Comparison of ENCODE assay signal across 9 cellular contexts in the genomic region with DNA sequence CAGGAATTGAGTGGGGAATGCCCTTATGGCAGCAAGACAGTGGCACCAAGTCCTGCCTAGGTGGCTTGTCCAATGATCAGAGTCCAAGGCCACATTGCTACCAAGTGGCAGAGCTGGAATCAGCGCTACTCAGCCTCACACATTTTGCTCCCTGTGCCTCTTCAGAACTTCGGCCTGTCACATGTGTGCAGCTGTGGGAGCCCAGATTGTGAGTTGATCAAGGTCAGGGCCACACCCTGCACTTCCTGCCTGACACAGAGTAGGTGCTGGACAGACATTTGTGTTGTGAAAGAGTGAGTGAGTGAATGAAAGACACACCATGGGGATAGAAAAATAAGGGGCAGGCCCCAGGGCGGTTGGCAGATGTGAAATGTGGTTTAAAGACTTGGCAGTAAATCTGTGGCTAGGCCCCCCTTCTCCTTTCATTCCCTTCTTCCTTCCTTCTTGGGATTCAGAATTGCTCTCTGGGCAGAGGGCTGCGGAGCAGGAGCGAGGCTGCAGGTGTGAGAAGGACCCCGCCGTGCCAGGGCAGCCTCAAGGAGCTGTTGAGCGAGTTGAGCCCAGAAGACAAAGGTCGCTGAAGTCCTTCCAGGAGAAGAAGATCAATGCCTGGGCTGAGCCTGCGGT. TPM values are rescaled to one million over a fixed set of nuclear protein-coding genes. Genes with fewer than 3 reads are reported as not detected.
DNase-seq lines count a peak whose midpoint lies in the region; ATAC-seq and TF ChIP-seq lines count a peak whose summit lies in the region.
"Had no signal": no experiment of that assay in that cellular context is flagged by ENCODE, and none has a peak within 500 bp of the region (broad histone marks: within the 10 kb centered on the region; RNA-seq: fewer than 3 reads in every experiment).

No MANE protein-coding gene starts in this region.

- dilution Hi-C loops in IMR-90 (cut with HindIII; ENCODE audit: low sequenced_read_pairs, unreplicated experiment): no loop called here

- no peaks in the 10 kb centered on the region for H3K9me3 ChIP-seq in BLaER1
- H3K9me3 ChIP-seq in IMR-90 (ENCODE audit: control insufficient read depth, insufficient read depth, low read length): no peaks in the 10 kb centered on the region
- no peaks in the 10 kb centered on the region for H3K9me3 ChIP-seq in suprapubic skin
- H3K9me3 ChIP-seq: SJCRH30 had no signal

- in situ Hi-C loops in IMR-90 (cut with MboI; ENCODE audit: low sequenced_read_pairs): loop anchor here (10.0 to 25.0 kb wide), 2 partner anchors 428 to 831 kb away; no protein-coding TSS in a partner anchor

- H2AFZ ChIP-seq in IMR-90 (replicated peaks; ENCODE audit: low read length, poor library complexity): peak overlapping the region; percentile 13

- no peak for TF ChIP-seq CTCF in IMR-90 (conservative IDR thresholded peaks at IDR 0.05; ENCODE audit: low read depth, low read length)
- no peak for TF ChIP-seq CTCF in suprapubic skin (IDR thresholded peaks at IDR 0.05)

- no peak overlapping the region for H3K4ac ChIP-seq in IMR-90 (ENCODE audit: low read depth, low read length)

- H2BK120ac ChIP-seq in IMR-90 (ENCODE audit: low read depth, low read length): no peak overlapping the region

- no peak overlapping the region for H4K5ac ChIP-seq in IMR-90 (ENCODE audit: low read depth, low read length)

- no peak for TF ChIP-seq RAD21 in IMR-90 (IDR thresholded peaks at IDR 0.05; ENCODE audit: low read length)

- H3K79me1 ChIP-seq in IMR-90 (ENCODE audit: low read depth in 1 of 2, low read length in 2 of 2): peaks cover 6 to 38% of the 10 kb centered on the region in 2 experiments; a peak in 3 of 4 replicates

- CTCF ChIA-PET in IMR-90 (lab: Yijun Ruan, JAX): no interaction called here

- H2BK20ac ChIP-seq in IMR-90 (ENCODE audit: low read depth, low read length): no peak overlapping the region

- ATAC-seq in IMR-90 (ENCODE audit: low read depth): no peak
- ATAC-seq in left colon: peak; percentile 89
- ATAC-seq in HG03159 (IDR thresholded peaks at IDR 0.05; ENCODE audit: unreplicated experiment): no peak

- H4K91ac ChIP-seq in IMR-90 (ENCODE audit: insufficient read depth, low read depth, low read length): no peak overlapping the region

- H2AK9ac ChIP-seq in IMR-90 (replicated peaks; ENCODE audit: low read depth, low read length, poor library complexity): no peak overlapping the region

- POLR2A ChIA-PET in IMR-90 (lab: Charles Lee; ENCODE audit: unreplicated experiment): no interaction called here

- no peak overlapping the region for H2BK15ac ChIP-seq in IMR-90 (ENCODE audit: low read depth, low read length)

- peaks cover 8% of the 10 kb centered on the region; the same call in 1 of the 2 replicates for H3K9me1 ChIP-seq in IMR-90 (ENCODE audit: insufficient read depth, low read length)

- no peak overlapping the region for H4K8ac ChIP-seq in IMR-90 (ENCODE audit: low read depth in 2 of 2, low read length in 2 of 2)

- H3K4me2 ChIP-seq in BLaER1: peak overlapping the region; percentile 68
- no peak overlapping the region for H3K4me2 ChIP-seq in IMR-90 (ENCODE audit: low read depth, low read length)

- no peak overlapping the region for H2BK5ac ChIP-seq in IMR-90 (ENCODE audit: low read depth, low read length, poor library complexity, severe bottlenecking)

- peak overlapping the region; percentile 50 for H3K27ac ChIP-seq in BLaER1
- no peak overlapping the region for H3K27ac ChIP-seq in IMR-90 (ENCODE audit: insufficient read depth, low read length)
- H3K27ac ChIP-seq in suprapubic skin: no peak overlapping the region
- H3K27ac ChIP-seq: SJCRH30 had no signal

- intact Hi-C loops in IMR-90 (cut with micrococcal nuclease): no loop called here
- intact Hi-C loops in left colon (cut with DNase I, micrococcal nuclease): no loop called here

- H3K9ac ChIP-seq in BLaER1 (peak overlapping the region; percentile 51; the same call in 1 of the 2 replicates), IMR-90 (ENCODE audit: low read depth, low read length) (no peak overlapping the region)

- no peak overlapping the region for H3K18ac ChIP-seq in IMR-90 (ENCODE audit: low read depth, low read length)

- H4K20me1 ChIP-seq in BLaER1 (0 out of 2 replicates have a peak, but pooled peaks cover 4% of the 10 kb centered on the region), IMR-90 (ENCODE audit: insufficient read depth, low read length) (peaks cover 9% of the 10 kb centered on the region; the same call in 1 of the 2 replicates)

- no peaks in the 10 kb centered on the region for H3K27me3 ChIP-seq in BLaER1
- H3K27me3 ChIP-seq in IMR-90 (ENCODE audit: control insufficient read depth, insufficient read depth, low read length): no peaks in the 10 kb centered on the region
- no peaks in the 10 kb centered on the region for H3K27me3 ChIP-seq in suprapubic skin
- H3K27me3 ChIP-seq: SJCRH30 had no signal

- TF ChIP-seq POLR2A in IMR-90 (IDR thresholded peaks at IDR 0.05; ENCODE audit: low read depth, low read length): no peak
- TF ChIP-seq POLR2A in suprapubic skin (IDR thresholded peaks at IDR 0.05): no peak

- no peak overlapping the region for H3K23ac ChIP-seq in IMR-90 (ENCODE audit: low read depth, low read length)

- BruUV-seq in IMR-90 (replicated peaks; lab: Mats Ljungman, UMichigan): no TSS peak

- DNase-seq in IMR-90 (peak; percentile 32), left colon (peak; percentile 76 to 87), NCI-H524 treated with DMSO at 0.1 percent for 48 hours (lab: John Stamatoyannopoulos, UW) (no peak), NCI-H1930 (lab: John Stamatoyannopoulos, UW) (no peak), suprapubic skin (ENCODE audit: low spot score in 2 of 2) (no peak)
- DNase-seq in activated T-helper 9 cell treated with anti-CD3 and anti-CD28 coated beads, Interleukin-2, amount 50 U/mL, for 16 hours (ENCODE audit: low read depth): peak; percentile 10
- DNase-seq: SJCRH30 had no signal

- no peaks in the 10 kb centered on the region for H3K36me3 ChIP-seq in BLaER1
- no peaks in the 10 kb centered on the region for H3K36me3 ChIP-seq in IMR-90 (ENCODE audit: control insufficient read depth, insufficient read depth, low read length)
- no peaks in the 10 kb centered on the region for H3K36me3 ChIP-seq in suprapubic skin
- H3K36me3 ChIP-seq: SJCRH30 had no signal

- H3K4me3 ChIP-seq in BLaER1 (no peak overlapping the region), IMR-90 (ENCODE audit: insufficient read depth, low read depth, low read length) (no peak overlapping the region), suprapubic skin (no peak overlapping the region)
- H3K4me3 ChIP-seq: SJCRH30 had no signal

- H2AK5ac ChIP-seq in IMR-90 (ENCODE audit: low read depth, low read length): no peak overlapping the region

- no peak overlapping the region for H3K56ac ChIP-seq in IMR-90 (ENCODE audit: extremely low read depth, insufficient read depth, low read length)

- no peak overlapping the region; the same call in 1 of the 2 replicates for H3K14ac ChIP-seq in IMR-90 (replicated peaks; ENCODE audit: low read depth, low read length)

- WGBS in IMR-90 (ENCODE audit: extremely low coverage in 2 of 2, insufficient read length in 1 of 2), 2 experiments: 79% methylated on average over 6 of the region's 10 CpGs; no CpG with 5 or more reads in 1 of the 2 experiments
- 66% methylated on average over 10 of the region's 10 CpGs for WGBS in suprapubic skin

- H3K4me1 ChIP-seq in BLaER1 (peaks cover 34% of the 10 kb centered on the region), IMR-90 (ENCODE audit: control insufficient read depth, insufficient read depth, low read length) (peaks cover 10% of the 10 kb centered on the region), suprapubic skin (peaks cover 12% of the 10 kb centered on the region)

- TF ChIP-seq EP300 in suprapubic skin (IDR thresholded peaks at IDR 0.05): no peak

TF ChIP-seq in IMR-90, 13 proteins besides CTCF, POLR2A, EP300 and RAD21:
- no peak for TF ChIP-seq RFX5 (IDR thresholded peaks at IDR 0.05; ENCODE audit: low read depth, low read length)
- peak; percentile 20; the same call in 1 of the 2 replicates for TF ChIP-seq CEBPB (IDR thresholded peaks at IDR 0.05; ENCODE audit: low read depth, low read length)
- no peak for TF ChIP-seq CHD1 (IDR thresholded peaks at IDR 0.05; ENCODE audit: low read depth, low read length)

RNA-seq across cellular contexts. Expression of a gene that starts 30.3 kb away (rescaled TPM):
- 22.5 and 25.8 TPM in 2 replicates for total RNA-seq in IMR-90 (2012; rRNA removed)
- 16.6 and 16.9 TPM in 2 replicates for polyA plus RNA-seq in IMR-90 (2012; rRNA removed)
- polyA plus RNA-seq in IMR-90 (2012; cell fraction: cytosol; rRNA removed): 14.0 and 18.1 TPM in 2 replicates
- polyA plus RNA-seq in IMR-90 (2012; cell fraction: nucleus; rRNA removed; ENCODE audit: low replicate concordance): 9.9 and 11.9 TPM in 2 replicates
- 1 to 10 TPM; 8.4 to 9.9 TPM for total RNA-seq in left colon
- 10 to 100 TPM in 2 of 4 donors, 1 to 10 TPM in 2; 7.4 to 16.0 (median 10.6) TPM for total RNA-seq in suprapubic skin

Comparison
In these comparisons a context has a peak if more than half of its experiments do, and no peak if none do; other contexts are left out.
1. DNase-seq: peak in IMR-90 (single experiment), activated T-helper 9 cell treated with anti-CD3 and anti-CD28 coated beads, Interleukin-2, amount 50 U/mL, for 16 hours (single experiment) and left colon (2 of 2); none in NCI-H524 treated with DMSO at 0.1 percent for 48 hours (single experiment), NCI-H1930 (0 of 2) and suprapubic skin (0 of 2).